ENCODE assay signal across 13 cellular contexts in the genomic region with DNA sequence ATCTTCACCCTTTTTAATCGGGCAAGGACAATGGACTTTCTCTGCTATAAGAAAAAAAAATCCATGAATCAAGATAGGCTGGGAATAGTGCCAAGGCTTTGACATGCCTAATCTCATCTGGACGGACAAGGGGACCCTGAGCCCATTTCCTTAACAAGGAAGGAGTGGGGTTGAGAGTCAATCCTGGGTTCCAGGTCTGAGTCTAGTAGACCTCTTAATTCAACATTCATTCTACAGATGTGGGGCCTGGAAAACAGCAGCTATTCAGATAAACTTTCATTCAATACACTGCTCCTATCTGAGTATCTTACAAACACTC.
DNase-seq lines count a peak whose midpoint lies in the region; ATAC-seq and TF ChIP-seq lines count a peak whose summit lies in the region.
"Had no signal": no experiment of that assay in that cellular context is flagged by ENCODE, and none has a peak within 500 bp of the region (broad histone marks: within the 10 kb centered on the region; RNA-seq: fewer than 3 reads in every experiment).

No MANE protein-coding gene starts in this region.

- no peaks in the 10 kb centered on the region for H3K4me1 ChIP-seq in endodermal cell (ENCODE audit: control insufficient read depth, insufficient read depth, low read length)
- H3K4me1 ChIP-seq in subcutaneous abdominal adipose tissue (ENCODE audit: control insufficient read depth in 5 of 5, insufficient read depth in 5 of 5, low read length in 5 of 5), result peaks cover 11 to 82% (median 22%) of the 10 kb centered on the region in 5 donors

- H3F3A ChIP-seq in SU-DHL-6 (ENCODE audit: insufficient read depth), result peaks cover 35% of the 10 kb centered on the region

- H3K9me3 Mint-ChIP-seq in activated T-cell treated with anti-CD3 and anti-CD28 coated beads, Interleukin-2, amount 50 U/mL, for 72 hours, result no peaks in the 10 kb centered on the region
- H3K9me3 Mint-ChIP-seq in endodermal cell, result no peaks in the 10 kb centered on the region

- H3K9me3 ChIP-seq in SU-DHL-6 (ENCODE audit: insufficient read depth, low read length), result no peaks in the 10 kb centered on the region
- no peaks in the 10 kb centered on the region for H3K9me3 ChIP-seq in endodermal cell (ENCODE audit: control insufficient read depth, low read length)
- no peaks in the 10 kb centered on the region for H3K9me3 ChIP-seq in subcutaneous abdominal adipose tissue (ENCODE audit: control insufficient read depth in 5 of 5, low read length in 5 of 5)
- H3K9me3 ChIP-seq: neutrophil had no signal

- H3K36me3 ChIP-seq in SU-DHL-6 (ENCODE audit: low read length) (peaks cover 6% of the 10 kb centered on the region; the same call in 1 of the 2 replicates), endodermal cell (ENCODE audit: control insufficient read depth, insufficient read depth, low read length) (peaks cover 18% of the 10 kb centered on the region), subcutaneous abdominal adipose tissue (ENCODE audit: control insufficient read depth in 5 of 5, insufficient read depth in 5 of 5, low read length in 5 of 5) (peaks cover 0 to under 1% (median 0%) of the 10 kb centered on the region in 5 donors)

- H3K9ac ChIP-seq in SU-DHL-6 (ENCODE audit: low read length) (no peak overlapping the region), endodermal cell (ENCODE audit: extremely low read depth, low read length, poor library complexity, severe bottlenecking) (no peak overlapping the region), subcutaneous abdominal adipose tissue (ENCODE audit: low read length in 5 of 5) (no peak overlapping the region)

- H3K27ac Mint-ChIP-seq in activated T-cell treated with anti-CD3 and anti-CD28 coated beads, Interleukin-2, amount 50 U/mL, for 72 hours, result peak overlapping the region; percentile 29
- H3K27ac Mint-ChIP-seq in endodermal cell, result peak overlapping the region; percentile 67

- no peak overlapping the region for H2AFZ ChIP-seq in SU-DHL-6 (ENCODE audit: low read depth, low read length, severe bottlenecking)

- WGBS in endodermal cell (ENCODE audit: insufficient coverage in 1 of 2, insufficient read length in 1 of 2), 2 experiments, result 92 to 94% methylated on average over 2 of the region's 2 CpGs

- peak overlapping the region; percentile 28; the same call in 1 of the 2 replicates for H3K27ac ChIP-seq in SU-DHL-6 (ENCODE audit: low read depth, low read length)
- no peak overlapping the region for H3K27ac ChIP-seq in endodermal cell (ENCODE audit: low read depth, low read length)
- peak overlapping the region; percentile 61 for H3K27ac ChIP-seq in subcutaneous abdominal adipose tissue (ENCODE audit: low read depth, low read length)

- ATAC-seq in activated T-cell treated with anti-CD3 and anti-CD28 coated beads, Interleukin-2, amount 50 U/mL, for 72 hours (replicated peaks in 1 of 2), result no peak
- ATAC-seq in GM21447 (IDR thresholded peaks at IDR 0.05; ENCODE audit: unreplicated experiment), result no peak
- ATAC-seq: SK-N-SH treated with all-trans-retinoic acid at 6 μM for 48 hours had no signal

- H3K27me3 ChIP-seq in SU-DHL-6 (ENCODE audit: low read length) (no peaks in the 10 kb centered on the region), endodermal cell (ENCODE audit: control insufficient read depth, insufficient read depth, low read length, poor library complexity, severe bottlenecking) (no peaks in the 10 kb centered on the region), subcutaneous abdominal adipose tissue (ENCODE audit: control insufficient read depth in 5 of 5, insufficient read depth in 4 of 5, low read length in 5 of 5) (no peaks in the 10 kb centered on the region)
- H3K27me3 ChIP-seq: neutrophil had no signal

- no peaks in the 10 kb centered on the region for H3K9me2 ChIP-seq in SU-DHL-6 (replicated peaks; ENCODE audit: insufficient read depth, low read length)

- no peak overlapping the region for H3K4me2 ChIP-seq in SU-DHL-6 (ENCODE audit: low read depth, low read length, poor library complexity, severe bottlenecking)

- peaks cover 4 to 27% of the 10 kb centered on the region in 2 donors for H3K36me3 Mint-ChIP-seq in activated T-cell treated with anti-CD3 and anti-CD28 coated beads, Interleukin-2, amount 50 U/mL, for 72 hours (ENCODE audit: insufficient read depth in 2 of 2)
- peaks cover 28% of the 10 kb centered on the region for H3K36me3 Mint-ChIP-seq in endodermal cell (ENCODE audit: low read depth)

- H3K27me3 Mint-ChIP-seq in activated T-cell treated with anti-CD3 and anti-CD28 coated beads, Interleukin-2, amount 50 U/mL, for 72 hours (ENCODE audit: low read depth), result no peaks in the 10 kb centered on the region
- H3K27me3 Mint-ChIP-seq in endodermal cell (ENCODE audit: insufficient read depth), result no peaks in the 10 kb centered on the region

- peaks cover 15% of the 10 kb centered on the region for H3K79me2 ChIP-seq in SU-DHL-6 (ENCODE audit: insufficient read depth, low read length)

- no peak for DNase-seq in activated T-cell treated with anti-CD3 and anti-CD28 coated beads, Interleukin-2, amount 50 U/mL, for 72 hours
- DNase-seq in activated T-cell treated with anti-CD3 and anti-CD28 coated beads, Interleukin-2, amount 50 U/mL, for 48 hours, result no peak
- no peak for DNase-seq in endodermal cell
- no peak for DNase-seq in HCEC 1CT
- DNase-seq in COLO668 (lab: John Stamatoyannopoulos, UW; ENCODE audit: unreplicated experiment), result no peak
- DNase-seq: mammary epithelial cell; NCI-H1092 treated with DMSO at 0.1 percent for 48 hours; stimulated activated naive CD4-positive, alpha-beta T cell had no signal

- H3K4me3 Mint-ChIP-seq in activated T-cell treated with anti-CD3 and anti-CD28 coated beads, Interleukin-2, amount 50 U/mL, for 72 hours, result no peak overlapping the region
- no peak overlapping the region for H3K4me3 Mint-ChIP-seq in endodermal cell

- H3K4me1 Mint-ChIP-seq in activated T-cell treated with anti-CD3 and anti-CD28 coated beads, Interleukin-2, amount 50 U/mL, for 72 hours (ENCODE audit: low read depth), result peaks cover 97% of the 10 kb centered on the region
- peaks cover 7% of the 10 kb centered on the region for H3K4me1 Mint-ChIP-seq in endodermal cell

- TF ChIP-seq CTCF in SU-DHL-6 (IDR thresholded peaks at IDR 0.05; ENCODE audit: insufficient read depth, low read length, poor library complexity, severe bottlenecking) (no peak), endodermal cell (conservative IDR thresholded peaks at IDR 0.05) (no peak)

- H4K20me1 ChIP-seq in SU-DHL-6 (ENCODE audit: low read depth, low read length), result no peaks in the 10 kb centered on the region

- H3K4me3 ChIP-seq in SU-DHL-6 (ENCODE audit: insufficient read depth, low read length, poor library complexity, severe bottlenecking) (no peak overlapping the region), endodermal cell (ENCODE audit: low read length) (no peak overlapping the region), subcutaneous abdominal adipose tissue (ENCODE audit: low read depth in 1 of 5, low read length in 5 of 5) (no peak overlapping the region)
